ENCODE assay signal across 7 cellular contexts in genomic region chr9:100714372-100715099, GRCh38.
A peak's percentile ranks its signal among the peaks of the same experiment; 100 is the strongest.
DNase-seq lines count a peak whose midpoint lies in the region; ATAC-seq and TF ChIP-seq lines count a peak whose summit lies in the region.

No MANE protein-coding gene starts in this region.

- H3K27ac ChIP-seq in RWPE2 (ENCODE audit: poor library complexity, severe bottlenecking) = no peak overlapping the region

- no peaks in the 10 kb centered on the region for H3K27me3 ChIP-seq in RWPE2 (ENCODE audit: insufficient read depth, poor library complexity, severe bottlenecking)

- no peaks in the 10 kb centered on the region for H3K36me3 ChIP-seq in RWPE2 (ENCODE audit: low read depth)

- H3K4me3 ChIP-seq in LNCaP clone FGC (ENCODE audit: low read depth, low read length) (no peak overlapping the region), RWPE2 (ENCODE audit: severe bottlenecking) (no peak overlapping the region)

- H3K4me1 ChIP-seq in RWPE2 (ENCODE audit: insufficient read depth, poor library complexity, severe bottlenecking) = no peaks in the 10 kb centered on the region

- ATAC-seq in GM21529 (IDR thresholded peaks at IDR 0.05; ENCODE audit: unreplicated experiment) (peak; percentile 90), RWPE2 (ENCODE audit: low read depth) (peak; percentile 56; the same call in 1 of the 3 replicates)

- TF ChIP-seq CTCF in LNCaP clone FGC (IDR thresholded peaks at IDR 0.05; ENCODE audit: control insufficient read depth, extremely low read depth, insufficient read depth) = peak; percentile 86
- peak; percentile 80 for TF ChIP-seq CTCF in RWPE2 (IDR thresholded peaks at IDR 0.05; ENCODE audit: poor library complexity, severe bottlenecking)

- H3K9me3 ChIP-seq in RWPE2 (ENCODE audit: severe bottlenecking) = no peaks in the 10 kb centered on the region

- DNase-seq in GM03348 (ENCODE audit: low spot score) (peak; percentile 90), LNCaP clone FGC (ENCODE audit: low read depth) (peak; percentile 14), RWPE2 (ENCODE audit: low spot score) (no peak), left kidney (ENCODE audit: low read depth, low spot score) (peak; percentile 83)
- DNase-seq in central memory CD4-positive, alpha-beta T cell = peak; percentile 1
- peak; percentile 14 for DNase-seq in stimulated activated CD8-positive, alpha-beta memory T cell treated with anti-CD3 and anti-CD28 coated beads, Interleukin-4, amount 100 ng/mL, for 24 hours (ENCODE audit: low read depth)
